19 cellular contexts compared by ENCODE assay signal in the genomic region with DNA sequence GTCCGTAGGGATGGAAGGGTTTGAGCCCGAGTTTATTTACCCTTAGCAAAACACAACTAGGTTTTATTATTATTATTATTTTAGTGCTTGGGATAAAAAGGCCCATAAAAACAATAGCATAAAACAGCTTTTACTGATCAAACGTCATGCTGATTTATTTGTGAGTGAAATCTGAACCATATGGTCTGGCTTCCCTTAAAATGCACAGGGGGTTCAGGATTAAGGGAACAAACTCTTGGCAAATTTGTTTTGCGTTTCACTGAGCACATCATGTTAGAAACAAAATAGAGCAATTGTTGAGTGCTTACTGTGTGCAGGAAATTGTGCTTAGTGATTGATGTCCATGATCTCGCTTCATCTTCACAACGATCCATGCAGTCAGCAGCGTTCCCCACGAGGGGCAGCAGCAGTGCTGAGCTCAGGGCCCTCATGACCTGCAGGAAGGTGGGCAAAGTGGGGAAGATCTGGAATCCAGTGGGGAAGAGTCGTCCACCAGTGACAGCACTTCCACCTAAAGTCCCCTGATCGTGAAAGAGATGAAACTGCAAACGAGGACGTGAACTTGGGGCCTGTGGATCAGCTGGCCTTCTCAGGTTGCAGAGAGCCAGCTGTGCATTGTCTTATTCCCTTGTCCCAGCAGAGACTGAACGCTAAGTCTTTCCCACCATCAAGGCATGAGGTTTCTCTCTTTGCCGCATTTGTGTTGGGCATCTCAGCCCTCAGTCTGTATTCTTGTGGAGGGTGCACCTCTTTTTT.
"Had no signal": no experiment of that assay in that cellular context is flagged by ENCODE, and none has a peak within 500 bp of the region (broad histone marks: within the 10 kb centered on the region; RNA-seq: fewer than 3 reads in every experiment).

No MANE protein-coding gene starts in this region.

- H3K36me3 ChIP-seq: lower lobe of right lung, pancreas, uterus had no signal

- H3K27ac ChIP-seq: foreskin keratinocyte, lower lobe of right lung, pancreas, uterus had no signal

- H3K27ac Mint-ChIP-seq: activated CD4-positive, alpha-beta memory T cell treated with anti-CD3 and anti-CD28 coated beads, Interleukin-2, amount 10 ng/mL, durations not matched to agents 7 days and 5 days; activated naive CD4-positive, alpha-beta T cell treated with anti-CD3 and anti-CD28 coated beads, Interleukin-2, amount 50 U/mL, for 72 hours; activated T-cell treated with anti-CD3 and anti-CD28 coated beads, Interleukin-2, amount 50 U/mL, for 72 hours; dendritic cell treated with granulocyte-macrophage colony-stimulating factor and Interleukin-4, amounts not matched to agents 40 ng/mL and 50 ng/mL, for 4 days; mesothelial cell of epicardium; stimulated activated memory B cell treated with anti-CD40 and anti-IgM and Interleukin-4, amounts not matched to agents 10 μg/mL and 1 μg/mL and 100 μg/mL, for 72 hours; WTC11 had no signal

- H3K4me1 ChIP-seq: foreskin keratinocyte, lower lobe of right lung, pancreas, uterus had no signal

- H3K9me3 Mint-ChIP-seq: activated CD4-positive, alpha-beta memory T cell treated with anti-CD3 and anti-CD28 coated beads, Interleukin-2, amount 10 ng/mL, durations not matched to agents 7 days and 5 days; activated naive CD4-positive, alpha-beta T cell treated with anti-CD3 and anti-CD28 coated beads, Interleukin-2, amount 50 U/mL, for 72 hours; activated T-cell treated with anti-CD3 and anti-CD28 coated beads, Interleukin-2, amount 50 U/mL, for 72 hours; dendritic cell treated with granulocyte-macrophage colony-stimulating factor and Interleukin-4, amounts not matched to agents 40 ng/mL and 50 ng/mL, for 4 days; neural crest cell; stimulated activated memory B cell treated with anti-CD40 and anti-IgM and Interleukin-4, amounts not matched to agents 10 μg/mL and 1 μg/mL and 100 μg/mL, for 72 hours; WTC11 had no signal

- FAIRE-seq: pancreas had no signal

- H3K4me3 ChIP-seq: lower lobe of right lung, pancreas, uterus had no signal

- H3K27me3 ChIP-seq: foreskin keratinocyte, pancreas, uterus had no signal

- DNase-seq: activated CD4-positive, alpha-beta memory T cell treated with anti-CD3 and anti-CD28 coated beads, Interleukin-2, amount 10 ng/mL, durations not matched to agents 7 days and 5 days; activated CD4-positive, alpha-beta T cell treated with anti-CD3 and anti-CD28 coated beads for 4 hours; activated gamma-delta T cell; activated T-cell treated with anti-CD3 and anti-CD28 coated beads, Interleukin-2, amount 50 U/mL, for 72 hours; central memory CD4-positive, alpha-beta T cell; effector memory CD4-positive, alpha-beta T cell; foreskin keratinocyte; lower lobe of right lung; pancreas; stimulated activated CD4-positive, alpha-beta T cell treated with anti-CD3 and anti-CD28 coated beads, Interleukin-12 subunit alpha, Interleukin-12 subunit beta, amount 100 ng/mL, for 4 hours; stimulated activated CD4-positive, alpha-beta T cell treated with anti-CD3 and anti-CD28 coated beads, Interleukin-2, amount 100 ng/mL, for 24 hours; T-helper 2 cell; uterus had no signal

- H3K9me3 ChIP-seq: lower lobe of right lung, pancreas, uterus had no signal

- H3K4me1 Mint-ChIP-seq: activated CD4-positive, alpha-beta memory T cell treated with anti-CD3 and anti-CD28 coated beads, Interleukin-2, amount 10 ng/mL, durations not matched to agents 7 days and 5 days; stimulated activated memory B cell treated with anti-CD40 and anti-IgM and Interleukin-4, amounts not matched to agents 10 μg/mL and 1 μg/mL and 100 μg/mL, for 72 hours had no signal

- H3K27me3 Mint-ChIP-seq: activated CD4-positive, alpha-beta memory T cell treated with anti-CD3 and anti-CD28 coated beads, Interleukin-2, amount 10 ng/mL, durations not matched to agents 7 days and 5 days had no signal

- H3K4me3 Mint-ChIP-seq: activated CD4-positive, alpha-beta memory T cell treated with anti-CD3 and anti-CD28 coated beads, Interleukin-2, amount 10 ng/mL, durations not matched to agents 7 days and 5 days; activated T-cell treated with anti-CD3 and anti-CD28 coated beads, Interleukin-2, amount 50 U/mL, for 72 hours; dendritic cell treated with granulocyte-macrophage colony-stimulating factor and Interleukin-4, amounts not matched to agents 40 ng/mL and 50 ng/mL, for 4 days; mesothelial cell of epicardium; neural crest cell; stimulated activated memory B cell treated with anti-CD40 and anti-IgM and Interleukin-4, amounts not matched to agents 10 μg/mL and 1 μg/mL and 100 μg/mL, for 72 hours; WTC11 had no signal

- H3K36me3 Mint-ChIP-seq: activated naive CD4-positive, alpha-beta T cell treated with anti-CD3 and anti-CD28 coated beads, Interleukin-2, amount 50 U/mL, for 72 hours; stimulated activated memory B cell treated with anti-CD40 and anti-IgM and Interleukin-4, amounts not matched to agents 10 μg/mL and 1 μg/mL and 100 μg/mL, for 72 hours; WTC11 had no signal

- ATAC-seq: activated naive CD4-positive, alpha-beta T cell treated with anti-CD3 and anti-CD28 coated beads, Interleukin-2, amount 50 U/mL, for 72 hours; activated T-cell treated with anti-CD3 and anti-CD28 coated beads, Interleukin-2, amount 50 U/mL, for 72 hours; foreskin keratinocyte; lower lobe of right lung; stimulated activated memory B cell treated with anti-CD40 and anti-IgM and Interleukin-4, amounts not matched to agents 10 μg/mL and 1 μg/mL and 100 μg/mL, for 72 hours had no signal
